In the genomic region with DNA sequence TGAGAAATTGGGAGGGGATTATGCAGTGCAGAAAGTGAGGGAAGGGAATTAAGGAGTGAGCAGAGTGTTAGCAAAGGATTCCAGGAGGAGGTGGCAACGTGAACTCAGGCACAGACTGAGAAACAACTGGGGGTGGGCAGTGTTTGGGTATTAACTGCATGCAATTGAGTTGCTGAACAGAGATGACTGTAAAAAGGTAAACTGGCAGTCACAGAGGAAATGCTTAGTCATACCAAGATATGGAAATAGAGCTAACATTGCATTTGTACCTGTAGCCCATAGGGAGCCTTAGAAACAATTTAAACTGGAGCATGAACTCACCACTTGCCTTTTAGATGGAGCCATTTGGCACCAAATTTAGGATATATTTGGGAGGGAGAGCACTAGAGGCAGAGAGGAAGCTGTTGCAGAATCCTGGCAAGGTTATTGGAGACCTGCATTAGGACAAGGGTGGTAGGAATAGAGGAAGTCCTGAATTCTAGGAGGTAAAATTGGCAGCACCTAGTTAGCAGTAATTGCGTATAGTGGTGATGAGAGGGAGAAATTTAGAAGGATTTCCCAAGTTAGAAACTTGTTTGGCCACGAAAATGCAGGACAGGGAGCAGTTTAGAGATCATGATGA, we compare ENCODE assay signal across 8 cellular contexts.
DNase-seq lines count a peak whose midpoint lies in the region; ATAC-seq, FAIRE-seq and TF ChIP-seq lines count a peak whose summit lies in the region.

No MANE protein-coding gene starts in this region.

- H3K36me3 ChIP-seq in stomach (no peaks in the 10 kb centered on the region), neuronal stem cell (replicated peaks in 1 of 2; ENCODE audit: control insufficient read depth in 2 of 2, insufficient read depth in 2 of 2, low read length in 2 of 2) (no peaks in the 10 kb centered on the region), aorta (ENCODE audit: control insufficient read depth in 1 of 2, insufficient read depth in 2 of 2, low read length in 1 of 2) (no peaks in the 10 kb centered on the region)

- peaks cover 7 to 51% (median 33%) of the 10 kb centered on the region in 4 donors for H3K4me1 ChIP-seq in stomach
- H3K4me1 ChIP-seq in neuronal stem cell (ENCODE audit: control insufficient read depth in 2 of 2, insufficient read depth in 1 of 2, low read depth in 1 of 2, low read length in 2 of 2): peaks cover 0 to 11% of the 10 kb centered on the region in 2 donors
- no peaks in the 10 kb centered on the region for H3K4me1 ChIP-seq in aorta (ENCODE audit: control insufficient read depth in 1 of 2, insufficient read depth in 2 of 2, low read length in 2 of 2)

- DNase-seq in stimulated activated CD4-positive, alpha-beta T cell treated with anti-CD3 and anti-CD28 coated beads, Interleukin-15, amount 100 ng/mL, for 24 hours: peak; percentile 11
- no peak for DNase-seq in stimulated activated CD4-positive, alpha-beta T cell treated with anti-CD3 and anti-CD28 coated beads, Interleukin-4, amount 100 ng/mL, for 4 hours
- DNase-seq in RCC 7860 (ENCODE audit: low spot score): peak; percentile 9
- no peak for DNase-seq in stomach
- DNase-seq in neuronal stem cell (ENCODE audit: low spot score): no peak
- DNase-seq in aorta: no peak
- no peak for DNase-seq in frontal cortex (ENCODE audit: low spot score in 2 of 2)

- no peak overlapping the region for H2AFZ ChIP-seq in neuronal stem cell (ENCODE audit: low read length)

- 35 to 56% (median 51%) methylated on average over 3 of the region's 3 CpGs for WGBS in stomach, 5 donors
- no CpG with 5 or more reads among the region's 3 CpGs for WGBS in neuronal stem cell (ENCODE audit: extremely low coverage in 2 of 2, insufficient read length in 2 of 2, insufficient replicate concordance in 1 of 2), 2 donors
- 82 to 92% methylated on average over 3 of the region's 3 CpGs for WGBS in aorta, 2 donors

- TF ChIP-seq CTCF in stomach (IDR thresholded peaks at IDR 0.05): no peak

- no peak overlapping the region for H4K8ac ChIP-seq in neuronal stem cell (ENCODE audit: low read depth, low read length)

- no peak overlapping the region for H3K9ac ChIP-seq in neuronal stem cell (ENCODE audit: low read depth, low read length, poor library complexity)

- FAIRE-seq in RCC 7860 (lab: Jason Lieb, UNC) (no peak), frontal cortex (lab: Jason Lieb, UNC) (no peak)

- peak overlapping the region; percentile 48 to 87 (median 71) for H3K27ac ChIP-seq in stomach
- H3K27ac ChIP-seq in neuronal stem cell (replicated peaks; ENCODE audit: low read length): no peak overlapping the region
- H3K27ac ChIP-seq in aorta (ENCODE audit: low read depth in 1 of 2, low read length in 2 of 2): no peak overlapping the region

- no peak overlapping the region for H2AK5ac ChIP-seq in neuronal stem cell (ENCODE audit: low read depth, low read length)

- ATAC-seq in HG02970 (IDR thresholded peaks at IDR 0.05; ENCODE audit: low FRiP score, unreplicated experiment) (peak; percentile 86), aorta (ENCODE audit: low FRiP score) (no peak)

- intact Hi-C loops in stomach (cut with DNase I; ENCODE audit: low total_unique reads): no loop called here
- intact Hi-C loops in aorta (cut with DNase I): no loop called here

- H2BK15ac ChIP-seq in neuronal stem cell (ENCODE audit: low read length): no peak overlapping the region

- H3K4ac ChIP-seq in neuronal stem cell (ENCODE audit: low read length): no peak overlapping the region

- H2BK12ac ChIP-seq in neuronal stem cell (ENCODE audit: low read length): no peak overlapping the region

- H3K23ac ChIP-seq in neuronal stem cell (ENCODE audit: low read depth, low read length, poor library complexity): no peak overlapping the region

- no peaks in the 10 kb centered on the region for H3K27me3 ChIP-seq in stomach
- H3K27me3 ChIP-seq in neuronal stem cell (ENCODE audit: control insufficient read depth in 3 of 3, insufficient read depth in 3 of 3, low read depth in 1 of 3, low read length in 3 of 3): no peaks in the 10 kb centered on the region
- H3K27me3 ChIP-seq in aorta (ENCODE audit: control insufficient read depth in 1 of 2, insufficient read depth in 2 of 2, low read length in 1 of 2): no peaks in the 10 kb centered on the region

- H3K79me1 ChIP-seq in neuronal stem cell (ENCODE audit: low read depth, low read length): no peaks in the 10 kb centered on the region

- H2BK5ac ChIP-seq in neuronal stem cell (ENCODE audit: low read length): no peak overlapping the region

- H2BK120ac ChIP-seq in neuronal stem cell (ENCODE audit: low read depth, low read length): no peak overlapping the region

- H3K14ac ChIP-seq in neuronal stem cell (ENCODE audit: low read length): no peak overlapping the region

- no peak for TF ChIP-seq EP300 in stomach (IDR thresholded peaks at IDR 0.05)

- H3K4me3 ChIP-seq in stomach: no peak overlapping the region
- H3K4me3 ChIP-seq in neuronal stem cell (ENCODE audit: low read length in 2 of 2): no peak overlapping the region
- H3K4me3 ChIP-seq in aorta (ENCODE audit: low read length in 2 of 2): no peak overlapping the region

- no peaks in the 10 kb centered on the region for H3K9me3 ChIP-seq in stomach
- H3K9me3 ChIP-seq in neuronal stem cell (replicated peaks in 1 of 2; ENCODE audit: control insufficient read depth in 2 of 2, insufficient read depth in 1 of 2, low read depth in 1 of 2, low read length in 2 of 2): no peaks in the 10 kb centered on the region
- no peaks in the 10 kb centered on the region for H3K9me3 ChIP-seq in aorta (ENCODE audit: control insufficient read depth, low read length)

- no peak overlapping the region for H4K91ac ChIP-seq in neuronal stem cell (ENCODE audit: low read depth, low read length, poor library complexity)

- no peak overlapping the region for H3K18ac ChIP-seq in neuronal stem cell (ENCODE audit: low read length)

- no peak overlapping the region for H3K4me2 ChIP-seq in neuronal stem cell (ENCODE audit: insufficient read depth, low read length, poor library complexity, severe bottlenecking)

- TF ChIP-seq POLR2A in stomach (IDR thresholded peaks at IDR 0.05): no peak

Comparison
In these comparisons a context has a peak if more than half of its experiments do, and no peak if none do; other contexts are left out.
1. DNase-seq: peak in stimulated activated CD4-positive, alpha-beta T cell treated with anti-CD3 and anti-CD28 coated beads, Interleukin-15, amount 100 ng/mL, for 24 hours (single experiment) and RCC 7860 (single experiment); none in stimulated activated CD4-positive, alpha-beta T cell treated with anti-CD3 and anti-CD28 coated beads, Interleukin-4, amount 100 ng/mL, for 4 hours (0 of 2), stomach (single experiment), neuronal stem cell (single experiment), aorta (0 of 2) and frontal cortex (0 of 2).
2. H3K27ac ChIP-seq: peak in stomach (5 of 5); none in neuronal stem cell (single experiment) and aorta (0 of 2).